In the genomic region with DNA sequence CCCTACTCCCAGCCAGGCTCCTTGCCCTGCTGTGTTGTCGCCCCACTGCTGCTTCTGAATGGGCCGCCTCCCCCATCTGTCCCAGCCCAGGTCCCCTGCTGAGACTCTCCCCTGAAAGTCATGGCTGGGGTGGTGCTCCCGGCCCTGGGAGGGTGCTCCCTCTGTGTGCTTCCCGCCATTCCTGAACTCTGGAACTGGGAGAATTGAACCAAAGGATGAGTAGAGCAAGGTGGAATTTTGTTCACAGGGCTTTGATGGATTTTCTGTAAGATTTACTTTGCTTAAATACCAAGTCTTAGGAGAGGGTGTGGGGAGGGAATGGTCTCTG, we compare ENCODE assay signal across 10 cellular contexts. TPM values are rescaled to one million over a fixed set of nuclear protein-coding genes. Genes with fewer than 3 reads are reported as not detected.
DNase-seq lines count a peak whose midpoint lies in the region; ATAC-seq and TF ChIP-seq lines count a peak whose summit lies in the region.
"Had no signal": no experiment of that assay in that cellular context is flagged by ENCODE, and none has a peak within 500 bp of the region (broad histone marks: within the 10 kb centered on the region; RNA-seq: fewer than 3 reads in every experiment).

No MANE protein-coding gene starts in this region.

- H3K9me3 ChIP-seq in thoracic aorta = no peaks in the 10 kb centered on the region

- H3K4me1 Mint-ChIP-seq in activated T-cell treated with anti-CD3 and anti-CD28 coated beads, Interleukin-2, amount 50 U/mL, for 24 hours (ENCODE audit: low read depth) = peaks cover 53% of the 10 kb centered on the region
- peaks cover 43% of the 10 kb centered on the region for H3K4me1 Mint-ChIP-seq in activated naive CD8-positive, alpha-beta T cell (ENCODE audit: low read depth)

- no peaks in the 10 kb centered on the region for H3K27me3 Mint-ChIP-seq in activated T-cell treated with anti-CD3 and anti-CD28 coated beads, Interleukin-2, amount 50 U/mL, for 24 hours
- no peaks in the 10 kb centered on the region for H3K27me3 Mint-ChIP-seq in activated naive CD8-positive, alpha-beta T cell

- H3K4me1 ChIP-seq in thoracic aorta (ENCODE audit: control insufficient read depth in 1 of 2, low read depth in 2 of 2) = peaks cover 4 to 9% of the 10 kb centered on the region in 2 donors

- ATAC-seq in thoracic aorta (ENCODE audit: insufficient number of reproducible peaks, low FRiP score, low read depth) = no peak

- H3K27me3 ChIP-seq in thoracic aorta (replicated peaks; ENCODE audit: insufficient read depth) = no peaks in the 10 kb centered on the region

- H3K36me3 ChIP-seq in thoracic aorta = peaks cover 4% of the 10 kb centered on the region

- H3K9me3 Mint-ChIP-seq in activated T-cell treated with anti-CD3 and anti-CD28 coated beads, Interleukin-2, amount 50 U/mL, for 24 hours = no peaks in the 10 kb centered on the region
- no peaks in the 10 kb centered on the region for H3K9me3 Mint-ChIP-seq in activated naive CD8-positive, alpha-beta T cell (ENCODE audit: low read depth)

- intact Hi-C loops in lower leg skin (cut with DNase I; ENCODE audit: low total_unique reads) = no loop called here

- WGBS in lower leg skin, 2 donors = 42 to 54% methylated on average over 4 of the region's 4 CpGs

- TF ChIP-seq POLR2A in lower leg skin (IDR thresholded peaks at IDR 0.05) = no peak

- no peak for TF ChIP-seq CTCF in lower leg skin (IDR thresholded peaks at IDR 0.05)
- TF ChIP-seq CTCF in thoracic aorta (IDR thresholded peaks at IDR 0.05) = no peak

- H3K27ac ChIP-seq in thoracic aorta = peak overlapping the region; percentile 53 to 61
- H3K27ac ChIP-seq: C4-2B had no signal

- H3K4me3 ChIP-seq in lower leg skin (ENCODE audit: low read depth, poor library complexity, severe bottlenecking) = peak overlapping the region; percentile 17
- H3K4me3 ChIP-seq in thoracic aorta = peak overlapping the region; percentile 71

- H3K4me3 Mint-ChIP-seq in activated T-cell treated with anti-CD3 and anti-CD28 coated beads, Interleukin-2, amount 50 U/mL, for 24 hours = peak overlapping the region; percentile 90
- peak overlapping the region; percentile 90 for H3K4me3 Mint-ChIP-seq in activated naive CD8-positive, alpha-beta T cell

- peaks cover 45% of the 10 kb centered on the region for H3K36me3 Mint-ChIP-seq in activated T-cell treated with anti-CD3 and anti-CD28 coated beads, Interleukin-2, amount 50 U/mL, for 24 hours (ENCODE audit: low read depth)
- no peaks in the 10 kb centered on the region for H3K36me3 Mint-ChIP-seq in activated naive CD8-positive, alpha-beta T cell

- no peak for DNase-seq in activated T-cell treated with anti-CD3 and anti-CD28 coated beads, Interleukin-2, amount 50 U/mL, for 24 hours
- DNase-seq in activated T-cell treated with anti-CD3 and anti-CD28 coated beads for 4 hours (no peak), lower leg skin (ENCODE audit: low spot score in 2 of 2) (no peak), thoracic aorta (ENCODE audit: low spot score) (no peak), ecto neural progenitor cell (ENCODE audit: low spot score) (no peak), DMS 273 treated with DMSO at 0.1 percent for 48 hours (lab: John Stamatoyannopoulos, UW) (no peak)
- DNase-seq in stimulated activated naive CD4-positive, alpha-beta T cell treated with Interleukin-2 at 50 U/mL for 16 hours (lab: John Stamatoyannopoulos, UW) = no peak
- DNase-seq: T1000 had no signal

- H3K27ac Mint-ChIP-seq in activated T-cell treated with anti-CD3 and anti-CD28 coated beads, Interleukin-2, amount 50 U/mL, for 24 hours = peak overlapping the region; percentile 94
- H3K27ac Mint-ChIP-seq in activated naive CD8-positive, alpha-beta T cell = peak overlapping the region; percentile 89

RNA-seq across cellular contexts. Expression of gene APOBEC3G, which starts 0.4 kb away (rescaled TPM):
- total RNA-seq in lower leg skin (1 to 10 TPM; 1.1 to 3.9 (median 1.9) TPM), thoracic aorta (1 to 10 TPM; 3.4 to 8.3 TPM)

RNA-seq across cellular contexts. Expression of gene APOBEC3H, which starts 19.6 kb away (rescaled TPM):
- total RNA-seq in lower leg skin (not detected), thoracic aorta (1 to 10 TPM in 1 of 2 donors, not detected in 1; 1.6 TPM)

RNA-seq across cellular contexts. Expression of gene APOBEC3F, which starts 36.8 kb away (rescaled TPM):
- total RNA-seq in lower leg skin = 1 to 10 TPM in 1 of 4 donors, under 1 TPM in 2, not detected in 1; 0.30 to 4.0 (median 0.86) TPM
- total RNA-seq in thoracic aorta = under 1 TPM; 0.49 to 0.95 TPM

RNA-seq across cellular contexts. Expression of gene APOBEC3D, which starts 56.5 kb away (rescaled TPM):
- total RNA-seq in lower leg skin = under 1 TPM in 3 of 4 donors, not detected in 1; 0.32 to 0.78 (median 0.59) TPM
- total RNA-seq in thoracic aorta = 1 to 10 TPM; 1.4 to 1.8 TPM
